In the genomic region with DNA sequence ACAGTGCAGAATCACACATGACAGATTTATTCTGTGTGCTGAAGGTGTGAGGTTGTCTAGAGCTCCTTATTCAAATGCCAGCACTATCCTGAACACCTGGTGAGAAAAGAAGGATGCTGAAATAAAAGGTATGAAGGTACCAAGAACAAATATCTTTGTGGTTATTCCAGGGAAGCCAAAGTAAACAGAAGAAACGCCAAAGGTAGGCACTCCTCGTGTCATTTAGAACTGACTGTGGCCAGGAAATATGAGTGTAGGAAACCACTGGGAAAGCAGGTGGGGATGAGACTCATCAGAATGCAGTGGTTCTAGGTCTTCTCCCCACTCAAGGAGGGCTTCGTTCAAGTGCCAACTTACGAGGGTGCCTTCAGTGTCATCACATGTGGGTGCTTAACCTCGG, we compare ENCODE assay signal across 21 cellular contexts.
DNase-seq lines count a peak whose midpoint lies in the region; FAIRE-seq and TF ChIP-seq lines count a peak whose summit lies in the region.
"Had no signal": no experiment of that assay in that cellular context is flagged by ENCODE, and none has a peak within 500 bp of the region (broad histone marks: within the 10 kb centered on the region; RNA-seq: fewer than 3 reads in every experiment).

No MANE protein-coding gene starts in this region.

- TF ChIP-seq CTCF in bronchial epithelial cell (IDR thresholded peaks at IDR 0.05; ENCODE audit: insufficient read depth, low read length, severe bottlenecking): no peak
- TF ChIP-seq CTCF in nephron progenitor cell (IDR thresholded peaks at IDR 0.05): no peak

- CTCF ChIA-PET in activated CD4-positive, alpha-beta memory T cell treated with anti-CD3 and anti-CD28 coated beads, Interleukin-2, amount 10 ng/mL, durations not matched to agents 7 days and 5 days (lab: Charles Lee): no interaction called here

- H3K27ac Mint-ChIP-seq in nephron progenitor cell: peak overlapping the region; percentile 11
- no peak overlapping the region for H3K27ac Mint-ChIP-seq in activated CD4-positive, alpha-beta memory T cell treated with anti-CD3 and anti-CD28 coated beads, Interleukin-2, amount 10 ng/mL, durations not matched to agents 7 days and 5 days
- H3K27ac Mint-ChIP-seq: CD4-positive, CD25-positive, alpha-beta regulatory T cell had no signal

- H3K4me3 Mint-ChIP-seq in nephron progenitor cell: no peak overlapping the region
- no peak overlapping the region for H3K4me3 Mint-ChIP-seq in activated CD4-positive, alpha-beta memory T cell treated with anti-CD3 and anti-CD28 coated beads, Interleukin-2, amount 10 ng/mL, durations not matched to agents 7 days and 5 days
- H3K4me3 Mint-ChIP-seq: CD4-positive, CD25-positive, alpha-beta regulatory T cell had no signal

- H3K9me3 ChIP-seq in HAP-1: no peaks in the 10 kb centered on the region
- H3K9me3 ChIP-seq: BE2C, SK-N-SH had no signal

- in situ Hi-C loops in HAP-1 (cut with MboI; ENCODE audit: low sequenced_read_pairs): no loop called here

- H3K27me3 ChIP-seq in bronchial epithelial cell (ENCODE audit: control insufficient read depth, insufficient read depth, low read length) (peaks cover 16% of the 10 kb centered on the region), HAP-1 (ENCODE audit: low read depth) (no peaks in the 10 kb centered on the region)
- H3K27me3 ChIP-seq: BE2C had no signal

- H3K27me3 Mint-ChIP-seq in nephron progenitor cell (ENCODE audit: low read depth, poor library complexity): no peaks in the 10 kb centered on the region
- H3K27me3 Mint-ChIP-seq in activated CD4-positive, alpha-beta memory T cell treated with anti-CD3 and anti-CD28 coated beads, Interleukin-2, amount 10 ng/mL, durations not matched to agents 7 days and 5 days: no peaks in the 10 kb centered on the region

- no peaks in the 10 kb centered on the region for H3K9me3 Mint-ChIP-seq in nephron progenitor cell
- no peaks in the 10 kb centered on the region for H3K9me3 Mint-ChIP-seq in activated CD4-positive, alpha-beta memory T cell treated with anti-CD3 and anti-CD28 coated beads, Interleukin-2, amount 10 ng/mL, durations not matched to agents 7 days and 5 days
- H3K9me3 Mint-ChIP-seq: CD4-positive, CD25-positive, alpha-beta regulatory T cell had no signal

- H3K4me3 ChIP-seq in bronchial epithelial cell (ENCODE audit: low read depth, low read length) (no peak overlapping the region), HAP-1 (no peak overlapping the region)
- H3K4me3 ChIP-seq: GM23248, K562 had no signal

- H3K4me1 ChIP-seq in HAP-1: no peaks in the 10 kb centered on the region
- H3K4me1 ChIP-seq: BE2C had no signal

- DNase-seq in DMS79 (lab: John Stamatoyannopoulos, UW): peak; percentile 46
- peak; percentile 82 for DNase-seq in NCI-H2029 (lab: John Stamatoyannopoulos, UW)
- DNase-seq in bronchial epithelial cell (ENCODE audit: low read depth): peak; percentile 33
- DNase-seq in nephron progenitor cell: no peak
- no peak for DNase-seq in activated CD4-positive, alpha-beta memory T cell treated with anti-CD3 and anti-CD28 coated beads, Interleukin-2, amount 10 ng/mL, durations not matched to agents 7 days and 5 days
- no peak for DNase-seq in HAP-1 (ENCODE audit: low spot score in 2 of 2)
- DNase-seq in SW 1271 (lab: John Stamatoyannopoulos, UW): no peak
- DNase-seq: BE2C; CD4-positive, CD25-positive, alpha-beta regulatory T cell; COR-L47; DMS 273 treated with DMSO at 0.1 percent for 48 hours; GF-D8; GM23248; NCI-H187; NCI-H510A treated with DMSO at 0.1 percent for 48 hours; NCI-H774; OCI-M1; SHP77 treated with DMSO at 0.1 percent for 48 hours; SK-N-SH had no signal

- no peak for FAIRE-seq in bronchial epithelial cell (lab: Jason Lieb, UNC)
- FAIRE-seq: A204.1, K562 had no signal

- POLR2A ChIA-PET in activated CD4-positive, alpha-beta memory T cell treated with anti-CD3 and anti-CD28 coated beads, Interleukin-2, amount 10 ng/mL, durations not matched to agents 7 days and 5 days (lab: Charles Lee): no interaction called here

- H3K4me1 Mint-ChIP-seq in nephron progenitor cell: peaks cover 20% of the 10 kb centered on the region
- H3K4me1 Mint-ChIP-seq in activated CD4-positive, alpha-beta memory T cell treated with anti-CD3 and anti-CD28 coated beads, Interleukin-2, amount 10 ng/mL, durations not matched to agents 7 days and 5 days: peaks cover 4% of the 10 kb centered on the region
- H3K4me1 Mint-ChIP-seq: CD4-positive, CD25-positive, alpha-beta regulatory T cell had no signal

- H3K36me3 ChIP-seq in bronchial epithelial cell (ENCODE audit: control insufficient read depth, insufficient read depth, low read length) (no peaks in the 10 kb centered on the region), HAP-1 (replicated peaks) (peaks cover 22% of the 10 kb centered on the region)
- H3K36me3 ChIP-seq: BE2C had no signal

- peaks cover 35% of the 10 kb centered on the region for H3K36me3 Mint-ChIP-seq in nephron progenitor cell (ENCODE audit: low read depth)
- H3K36me3 Mint-ChIP-seq in activated CD4-positive, alpha-beta memory T cell treated with anti-CD3 and anti-CD28 coated beads, Interleukin-2, amount 10 ng/mL, durations not matched to agents 7 days and 5 days (ENCODE audit: low read depth): peaks cover 15% of the 10 kb centered on the region
- H3K36me3 Mint-ChIP-seq: CD4-positive, CD25-positive, alpha-beta regulatory T cell had no signal

Comparison
In these comparisons a context has a peak if more than half of its experiments do, and no peak if none do; other contexts are left out.
1. DNase-seq: peak in DMS79 (single experiment), NCI-H2029 (single experiment) and bronchial epithelial cell (single experiment); none in nephron progenitor cell (single experiment), activated CD4-positive, alpha-beta memory T cell treated with anti-CD3 and anti-CD28 coated beads, Interleukin-2, amount 10 ng/mL, durations not matched to agents 7 days and 5 days (single experiment), HAP-1 (0 of 2) and SW 1271 (0 of 2).